In the genomic region with DNA sequence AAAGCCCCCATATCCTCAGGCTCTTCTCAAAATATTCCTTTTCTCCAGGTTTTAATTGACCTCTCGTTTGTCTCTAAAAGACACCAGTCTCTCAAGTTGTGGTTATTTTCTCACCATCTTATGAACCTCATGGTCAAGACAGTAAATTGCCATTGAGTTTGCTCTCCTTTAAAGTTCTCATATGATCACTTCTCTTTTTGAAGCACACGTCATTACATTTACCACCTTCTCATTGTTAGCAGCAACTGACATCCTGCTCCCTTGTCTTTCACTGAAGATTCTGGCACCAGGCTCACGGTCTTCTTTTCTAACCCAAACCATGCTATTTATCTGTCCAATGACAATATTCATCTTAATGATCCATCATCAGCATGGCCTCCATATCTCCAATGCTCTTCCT, we compare ENCODE assay signal across 19 cellular contexts.
"Had no signal": no experiment of that assay in that cellular context is flagged by ENCODE, and none has a peak within 500 bp of the region (broad histone marks: within the 10 kb centered on the region; RNA-seq: fewer than 3 reads in every experiment).

No MANE protein-coding gene starts in this region.

- H3K4me3 ChIP-seq: adrenal gland, PC-9 had no signal

- H3K27me3 ChIP-seq: adrenal gland had no signal

- DNase-seq: activated CD4-positive, alpha-beta T cell treated with anti-CD3 and anti-CD28 coated beads for 4 hours; activated CD8-positive, alpha-beta memory T cell treated with anti-CD3 and anti-CD28 coated beads, Interleukin-2, amount 50 U/mL, for 4 hours; activated CD8-positive, alpha-beta T cell treated with anti-CD3 and anti-CD28 coated beads for 36 hours; activated naive CD4-positive, alpha-beta T cell treated with anti-CD3 and anti-CD28 coated beads, Interleukin-2, amount 50 U/mL, for 16 hours; activated naive CD8-positive, alpha-beta T cell treated with anti-CD3 and anti-CD28 coated beads, Interleukin-2, amount 10 ng/mL, durations not matched to agents 7 days and 5 days; adrenal gland; anterior cingulate cortex; cerebellar nuclear complex; MM.1S; NCI-H1105; NCI-H1436; NCI-H1694 treated with DMSO at 0.1 percent for 48 hours; NCI-H2029 treated with DMSO at 0.1 percent for 48 hours; NCI-H446; NCI-H524; PC-9; SHP77 treated with DMSO at 0.1 percent for 48 hours had no signal

- H3K36me3 ChIP-seq: adrenal gland had no signal

- H3K27ac ChIP-seq: adrenal gland, PC-9 had no signal

- H3K4me1 ChIP-seq: adrenal gland had no signal

- FAIRE-seq: colon had no signal

- ATAC-seq: activated CD4-positive, CD25-positive, alpha-beta regulatory T cell treated with anti-CD3 and anti-CD28 coated beads, Interleukin-2, amount 50 U/mL, for 24 hours; activated CD8-positive, alpha-beta T cell treated with anti-CD3 and anti-CD28 coated beads for 36 hours had no signal

- H3K9me3 ChIP-seq: adrenal gland had no signal
